8 cellular contexts compared by ENCODE assay signal in genomic region chr1:29120955-29121485, GRCh38. TPM values are rescaled to one million over a fixed set of nuclear protein-coding genes. Genes with fewer than 3 reads are reported as not detected.
DNase-seq lines count a peak whose midpoint lies in the region; ATAC-seq and TF ChIP-seq lines count a peak whose summit lies in the region.

No MANE protein-coding gene starts in this region.

- H3K27me3 ChIP-seq in vagina: no peaks in the 10 kb centered on the region

- peaks cover 66% of the 10 kb centered on the region for H3K4me1 ChIP-seq in vagina

- intact Hi-C loops in posterior vena cava (cut with DNase I): loop anchor here in 1 of 2 donors (10.0 kb wide), 1 partner anchor 54 kb away; no protein-coding TSS in a partner anchor
- intact Hi-C loops in vagina (cut with DNase I): loop anchor here (5.0 to 10.0 kb wide), 3 partner anchors 79 to 1596 kb away; no protein-coding TSS in a partner anchor

- no peaks in the 10 kb centered on the region for H3K9me3 ChIP-seq in vagina

- H3K4me3 ChIP-seq in NB4 (ENCODE audit: low read depth, low read length) (no peak overlapping the region), vagina (peak overlapping the region; percentile 67 to 75)

- TF ChIP-seq CTCF in NB4 (IDR thresholded peaks at IDR 0.05; ENCODE audit: low read depth, low read length): peak; percentile 59
- TF ChIP-seq CTCF in vagina (IDR thresholded peaks at IDR 0.05): peak in 2 of 3 experiments; percentile 20 to 55

- peak; percentile 52 for DNase-seq in DMS114 treated with DMSO at 0.1 percent for 48 hours (lab: John Stamatoyannopoulos, UW; ENCODE audit: unreplicated experiment)
- peak; percentile 53 for DNase-seq in NB4 (ENCODE audit: low read depth)
- peak; percentile 24 to 30 for DNase-seq in activated CD8-positive, alpha-beta memory T cell treated with anti-CD3 and anti-CD28 coated beads for 4 hours (ENCODE audit: low read depth in 2 of 2)
- DNase-seq in fibroblast of gingiva (ENCODE audit: low read depth): peak; percentile 43
- DNase-seq in posterior vena cava (ENCODE audit: low spot score): peak; percentile 83
- no peak for DNase-seq in vagina (ENCODE audit: extremely low spot score in 2 of 2)
- no peak for DNase-seq in NCI-H187 (lab: John Stamatoyannopoulos, UW)

- no peak for TF ChIP-seq POLR2A in NB4 (IDR thresholded peaks at IDR 0.05; ENCODE audit: extremely low read depth, insufficient read length)
- no peak for TF ChIP-seq POLR2A in vagina (IDR thresholded peaks at IDR 0.05)

- no peaks in the 10 kb centered on the region for H3K36me3 ChIP-seq in vagina

- peak overlapping the region; percentile 94 for H3K27ac ChIP-seq in vagina

- no peak for ATAC-seq in HG03565 (IDR thresholded peaks at IDR 0.05; ENCODE audit: unreplicated experiment)

RNA-seq across cellular contexts. Expression of gene TMEM200B, which starts 2.7 kb away (rescaled TPM):
- 10 to 100 TPM; 20.8 to 23.6 TPM for total RNA-seq in posterior vena cava
- total RNA-seq in vagina: 25.8 TPM

Comparison
In these comparisons a context has a peak if more than half of its experiments do, and no peak if none do; other contexts are left out.
1. DNase-seq: peak in DMS114 treated with DMSO at 0.1 percent for 48 hours (single experiment), NB4 (single experiment), activated CD8-positive, alpha-beta memory T cell treated with anti-CD3 and anti-CD28 coated beads for 4 hours (2 of 2), fibroblast of gingiva (single experiment) and posterior vena cava (single experiment); none in vagina (0 of 2) and NCI-H187 (0 of 2).